Comparison of ENCODE assay signal across 17 cellular contexts in genomic region chr10:110241407-110241806, GRCh38. TPM values are rescaled to one million over a fixed set of nuclear protein-coding genes. Genes with fewer than 3 reads are reported as not detected.
DNase-seq lines count a peak whose midpoint lies in the region; ATAC-seq, FAIRE-seq and TF ChIP-seq lines count a peak whose summit lies in the region.
"Had no signal": no experiment of that assay in that cellular context is flagged by ENCODE, and none has a peak within 500 bp of the region (broad histone marks: within the 10 kb centered on the region; RNA-seq: fewer than 3 reads in every experiment).

No MANE protein-coding gene starts in this region.

- ATAC-seq in GM18868 (IDR thresholded peaks at IDR 0.05; ENCODE audit: unreplicated experiment) (peak; percentile 58), HG03025 (IDR thresholded peaks at IDR 0.05; ENCODE audit: low FRiP score, unreplicated experiment) (peak; percentile 59)

- no peak overlapping the region for H3K27ac ChIP-seq in CD8-positive, alpha-beta memory T cell (ENCODE audit: low read depth, low read length)
- H3K27ac ChIP-seq in adrenal gland, result peak overlapping the region in 1 of 5 donors; percentile 6
- H3K27ac ChIP-seq: brain microvascular endothelial cell, C4-2B had no signal

- CTCF ChIA-PET in CD8-positive, alpha-beta memory T cell (lab: Charles Lee), result interaction anchor here (0.8 kb wide), 1 partner anchor 33 kb away, joined by 3 read pairs; no protein-coding TSS in a partner anchor

- peak overlapping the region in 5 of 8 donors; percentile 4 to 67 (median 28) for H3K27ac Mint-ChIP-seq in CD8-positive, alpha-beta memory T cell
- H3K27ac Mint-ChIP-seq: IgD-negative memory B cell; stimulated activated naive CD8-positive, alpha-beta T cell treated with anti-CD3 and anti-CD28 coated beads, Interleukin-15, Interleukin-2, amounts not matched to agents 100 ng/mL and 50 ng/mL, for 24 hours had no signal

- TF ChIP-seq CTCF in adrenal gland (IDR thresholded peaks at IDR 0.05), result no peak

- peak overlapping the region; percentile 1 to 70 (median 39) for H3K4me3 Mint-ChIP-seq in CD8-positive, alpha-beta memory T cell
- H3K4me3 Mint-ChIP-seq: stimulated activated naive CD8-positive, alpha-beta T cell treated with anti-CD3 and anti-CD28 coated beads, Interleukin-15, Interleukin-2, amounts not matched to agents 100 ng/mL and 50 ng/mL, for 24 hours had no signal

- WGBS in adrenal gland, 4 donors, result 56 to 73% (median 60%) methylated on average over 3 of the region's 3 CpGs

- intact Hi-C loops in adrenal gland (cut with DNase I), result no loop called here

- H3K4me1 Mint-ChIP-seq in CD8-positive, alpha-beta memory T cell, result peaks cover 28 to 43% (median 40%) of the 10 kb centered on the region in 3 donors

- no peak for FAIRE-seq in H54 (lab: Jason Lieb, UNC)

- TF ChIP-seq POLR2A in erythroblast (IDR thresholded peaks at IDR 0.05; ENCODE audit: low read length) (no peak), H54 (IDR thresholded peaks at IDR 0.05; ENCODE audit: low read depth, low read length) (no peak), adrenal gland (IDR thresholded peaks at IDR 0.05) (no peak)

- no peaks in the 10 kb centered on the region for H3K9me3 ChIP-seq in CD8-positive, alpha-beta memory T cell (ENCODE audit: low read length)
- H3K9me3 ChIP-seq in adrenal gland (replicated peaks in 1 of 3), result no peaks in the 10 kb centered on the region

- DNase-seq in CD8-positive, alpha-beta memory T cell, result no peak
- peak; percentile 45 to 68 for DNase-seq in erythroblast (lab: John Stamatoyannopoulos, UW)
- no peak for DNase-seq in NCI-H128 (lab: John Stamatoyannopoulos, UW; ENCODE audit: unreplicated experiment)
- DNase-seq in H54 (ENCODE audit: insufficient read length, low spot score), result no peak
- DNase-seq in NCI-H1694 treated with DMSO at 0.1 percent for 48 hours (lab: John Stamatoyannopoulos, UW), result no peak
- no peak for DNase-seq in adrenal gland
- DNase-seq: activated CD4-positive, alpha-beta T cell treated with anti-CD3 and anti-CD28 coated beads for 48 hours; activated effector memory CD4-positive, alpha-beta T cell treated with Interleukin-2 at 50 U/mL for 16 hours; brain microvascular endothelial cell; NCI-H1417 treated with DMSO at 0.1 percent for 48 hours; NCI-H524 treated with DMSO at 0.1 percent for 48 hours; RPMI8226 had no signal

- H3K27me3 Mint-ChIP-seq in CD8-positive, alpha-beta memory T cell, result peaks cover 3% of the 10 kb centered on the region in 2 donors
- H3K27me3 Mint-ChIP-seq: IgD-negative memory B cell had no signal

- H3K36me3 ChIP-seq in CD8-positive, alpha-beta memory T cell (ENCODE audit: insufficient read depth, low read length), result peaks cover 3% of the 10 kb centered on the region
- peaks cover 0 to under 1% of the 10 kb centered on the region in 2 donors for H3K36me3 ChIP-seq in adrenal gland (replicated peaks in 1 of 2)
- H3K36me3 ChIP-seq: brain microvascular endothelial cell had no signal

- POLR2A ChIA-PET in CD8-positive, alpha-beta memory T cell (lab: Charles Lee), result interaction anchor here (0.6 to 1.2 kb wide), 2 partner anchors 33 to 618 kb away, joined by 7 to 8 read pairs; no protein-coding TSS in a partner anchor

- peaks cover 0 to 4% (median 0%) of the 10 kb centered on the region in 5 donors for H3K9me3 Mint-ChIP-seq in CD8-positive, alpha-beta memory T cell
- H3K9me3 Mint-ChIP-seq: stimulated activated naive CD8-positive, alpha-beta T cell treated with anti-CD3 and anti-CD28 coated beads, Interleukin-15, Interleukin-2, amounts not matched to agents 100 ng/mL and 50 ng/mL, for 24 hours had no signal

- H3K36me3 Mint-ChIP-seq in CD8-positive, alpha-beta memory T cell, result peaks cover 9 to 34% (median 26%) of the 10 kb centered on the region in 3 donors

- H3K4me3 ChIP-seq in CD8-positive, alpha-beta memory T cell (ENCODE audit: low read length), result no peak overlapping the region
- no peak overlapping the region for H3K4me3 ChIP-seq in adrenal gland

- H3K4me1 ChIP-seq in CD8-positive, alpha-beta memory T cell (ENCODE audit: insufficient read depth, low read length), result peaks cover 16% of the 10 kb centered on the region
- peaks cover 14 to 19% of the 10 kb centered on the region in 2 donors for H3K4me1 ChIP-seq in adrenal gland (replicated peaks in 1 of 2)

- H3K27me3 ChIP-seq in CD8-positive, alpha-beta memory T cell (ENCODE audit: insufficient read depth, low read length, poor library complexity, severe bottlenecking), result no peaks in the 10 kb centered on the region
- H3K27me3 ChIP-seq in adrenal gland, result no peaks in the 10 kb centered on the region
- H3K27me3 ChIP-seq: brain microvascular endothelial cell had no signal

RNA-seq across cellular contexts. Expression of gene MXI1, which starts 34.0 kb away (rescaled TPM):
- 1 to 10 TPM; 8.6 to 9.2 TPM for total RNA-seq in CD8-positive, alpha-beta memory T cell
- polyA plus RNA-seq in CD8-positive, alpha-beta memory T cell, result 32.3 TPM
- total RNA-seq in adrenal gland, result 10 to 100 TPM; 27.8 to 69.8 (median 45.1) TPM
- 10 to 100 TPM; 22.6 to 33.8 (median 29.4) TPM for polyA plus RNA-seq in adrenal gland

Comparison
In these comparisons a context has a peak if more than half of its experiments do, and no peak if none do; other contexts are left out.
1. DNase-seq: peak in erythroblast (2 of 2); none in CD8-positive, alpha-beta memory T cell (0 of 5), NCI-H128 (single experiment), H54 (single experiment), NCI-H1694 treated with DMSO at 0.1 percent for 48 hours (single experiment) and adrenal gland (0 of 7).